ENCODE assay signal across 29 cellular contexts in genomic region chr6:12017876-12018401, GRCh38.
"Had no signal": no experiment of that assay in that cellular context is flagged by ENCODE, and none has a peak within 500 bp of the region (broad histone marks: within the 10 kb centered on the region; RNA-seq: fewer than 3 reads in every experiment).

No MANE protein-coding gene starts in this region.

- H3K9me3 Mint-ChIP-seq: activated naive CD4-positive, alpha-beta T cell treated with anti-CD3 and anti-CD28 coated beads, Interleukin-2, amount 50 U/mL, for 24 hours had no signal

- H3K27me3 Mint-ChIP-seq: activated CD4-positive, alpha-beta T cell treated with anti-CD3 and anti-CD28 coated beads for 36 hours; activated CD8-positive, alpha-beta memory T cell treated with anti-CD3 and anti-CD28 coated beads, Interleukin-2, amount 10 ng/mL, durations not matched to agents 7 days and 5 days; activated naive CD4-positive, alpha-beta T cell treated with anti-CD3 and anti-CD28 coated beads, Interleukin-2, amount 50 U/mL, for 24 hours; activated T-cell treated with anti-CD3 and anti-CD28 coated beads, Interleukin-2, amount 50 U/mL, for 24 hours had no signal

- H3K4me3 Mint-ChIP-seq: activated CD8-positive, alpha-beta memory T cell treated with anti-CD3 and anti-CD28 coated beads, Interleukin-2, amount 10 ng/mL, durations not matched to agents 7 days and 5 days; activated T-cell treated with anti-CD3 and anti-CD28 coated beads, Interleukin-2, amount 50 U/mL, for 24 hours; activated T-helper 1 cell treated with anti-CD3 and anti-CD28 coated beads, Interleukin-12 subunit alpha, Interleukin-12 subunit beta, Interleukin-2, Interleukin-4 antibody, amounts not matched to agents 30 ng/mL and 10 ng/mL and 1 ng/mL, durations not matched to agents 14 hours and 24 hours and 36 hours had no signal

- H3K4me1 ChIP-seq: Peyer's patch had no signal

- ATAC-seq: activated CD4-positive, alpha-beta T cell treated with anti-CD3 and anti-CD28 coated beads for 36 hours; activated CD8-positive, alpha-beta memory T cell treated with anti-CD3 and anti-CD28 coated beads, Interleukin-2, amount 10 ng/mL, durations not matched to agents 7 days and 5 days; SK-N-SH treated with all-trans-retinoic acid at 6 μM for 48 hours had no signal

- H3K27me3 ChIP-seq: brain microvascular endothelial cell, cardiac muscle cell, Peyer's patch, SJSA1 had no signal

- DNase-seq: activated CD4-positive, alpha-beta T cell treated with anti-CD3 and anti-CD28 coated beads, Interleukin-2, amount 50 U/mL, for 48 hours; activated CD4-positive, CD25-positive, alpha-beta regulatory T cell; activated CD8-positive, alpha-beta memory T cell treated with anti-CD3 and anti-CD28 coated beads, Interleukin-2, amount 10 ng/mL, durations not matched to agents 7 days and 5 days; activated effector memory CD4-positive, alpha-beta T cell treated with Interleukin-2 at 50 U/mL for 16 hours; activated T-cell treated with anti-CD3 and anti-CD28 coated beads, Interleukin-2, amount 50 U/mL, for 24 hours; amygdala; brain microvascular endothelial cell; cerebellar nuclear complex; Karpas-422; MM.1S; NCI-H1105; NCI-H1436; NCI-H1694 treated with DMSO at 0.1 percent for 48 hours; NCI-H2029 treated with DMSO at 0.1 percent for 48 hours; NCI-H345; NCI-H510A; NCI-H69; Peyer's patch; SHP77; T-helper 2 cell had no signal

- H3K27ac ChIP-seq: brain microvascular endothelial cell, cardiac muscle cell, Peyer's patch, RWPE1, SJSA1, VCaP had no signal

- H3K4me3 ChIP-seq: cardiac muscle cell, Peyer's patch, SJSA1 had no signal

- FAIRE-seq: astrocyte had no signal

- H3K9me3 ChIP-seq: Peyer's patch, SJSA1 had no signal

- H3K27ac Mint-ChIP-seq: activated CD8-positive, alpha-beta memory T cell treated with anti-CD3 and anti-CD28 coated beads, Interleukin-2, amount 10 ng/mL, durations not matched to agents 7 days and 5 days; activated T-helper 1 cell treated with anti-CD3 and anti-CD28 coated beads, Interleukin-12 subunit alpha, Interleukin-12 subunit beta, Interleukin-2, Interleukin-4 antibody, amounts not matched to agents 30 ng/mL and 10 ng/mL and 1 ng/mL, durations not matched to agents 14 hours and 24 hours and 36 hours had no signal
